Comparison of ENCODE assay signal across 2 cellular contexts in genomic region chr2:55761024-55761423, GRCh38.
TF ChIP-seq lines count a peak whose summit lies in the region.

No MANE protein-coding gene starts in this region.

TF ChIP-seq in A549, 52 proteins besides CTCF, POLR2A, EP300 and RAD21 (continued from another document):
- TF ChIP-seq, protein P1, sequence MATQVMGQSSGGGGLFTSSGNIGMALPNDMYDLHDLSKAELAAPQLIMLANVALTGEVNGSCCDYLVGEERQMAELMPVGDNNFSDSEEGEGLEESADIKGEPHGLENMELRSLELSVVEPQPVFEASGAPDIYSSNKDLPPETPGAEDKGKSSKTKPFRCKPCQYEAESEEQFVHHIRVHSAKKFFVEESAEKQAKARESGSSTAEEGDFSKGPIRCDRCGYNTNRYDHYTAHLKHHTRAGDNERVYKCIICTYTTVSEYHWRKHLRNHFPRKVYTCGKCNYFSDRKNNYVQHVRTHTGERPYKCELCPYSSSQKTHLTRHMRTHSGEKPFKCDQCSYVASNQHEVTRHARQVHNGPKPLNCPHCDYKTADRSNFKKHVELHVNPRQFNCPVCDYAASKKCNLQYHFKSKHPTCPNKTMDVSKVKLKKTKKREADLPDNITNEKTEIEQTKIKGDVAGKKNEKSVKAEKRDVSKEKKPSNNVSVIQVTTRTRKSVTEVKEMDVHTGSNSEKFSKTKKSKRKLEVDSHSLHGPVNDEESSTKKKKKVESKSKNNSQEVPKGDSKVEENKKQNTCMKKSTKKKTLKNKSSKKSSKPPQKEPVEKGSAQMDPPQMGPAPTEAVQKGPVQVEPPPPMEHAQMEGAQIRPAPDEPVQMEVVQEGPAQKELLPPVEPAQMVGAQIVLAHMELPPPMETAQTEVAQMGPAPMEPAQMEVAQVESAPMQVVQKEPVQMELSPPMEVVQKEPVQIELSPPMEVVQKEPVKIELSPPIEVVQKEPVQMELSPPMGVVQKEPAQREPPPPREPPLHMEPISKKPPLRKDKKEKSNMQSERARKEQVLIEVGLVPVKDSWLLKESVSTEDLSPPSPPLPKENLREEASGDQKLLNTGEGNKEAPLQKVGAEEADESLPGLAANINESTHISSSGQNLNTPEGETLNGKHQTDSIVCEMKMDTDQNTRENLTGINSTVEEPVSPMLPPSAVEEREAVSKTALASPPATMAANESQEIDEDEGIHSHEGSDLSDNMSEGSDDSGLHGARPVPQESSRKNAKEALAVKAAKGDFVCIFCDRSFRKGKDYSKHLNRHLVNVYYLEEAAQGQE (IDR thresholded peaks at IDR 0.05) = no peak
- TF ChIP-seq, protein P2, sequence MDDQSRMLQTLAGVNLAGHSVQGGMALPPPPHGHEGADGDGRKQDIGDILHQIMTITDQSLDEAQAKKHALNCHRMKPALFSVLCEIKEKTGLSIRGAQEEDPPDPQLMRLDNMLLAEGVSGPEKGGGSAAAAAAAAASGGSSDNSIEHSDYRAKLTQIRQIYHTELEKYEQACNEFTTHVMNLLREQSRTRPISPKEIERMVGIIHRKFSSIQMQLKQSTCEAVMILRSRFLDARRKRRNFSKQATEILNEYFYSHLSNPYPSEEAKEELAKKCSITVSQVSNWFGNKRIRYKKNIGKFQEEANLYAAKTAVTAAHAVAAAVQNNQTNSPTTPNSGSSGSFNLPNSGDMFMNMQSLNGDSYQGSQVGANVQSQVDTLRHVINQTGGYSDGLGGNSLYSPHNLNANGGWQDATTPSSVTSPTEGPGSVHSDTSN (IDR thresholded peaks at IDR 0.05) = no peak
- TF ChIP-seq KDM1A (IDR thresholded peaks at IDR 0.05; ENCODE audit: low read depth) (no peak), CHD4 (IDR thresholded peaks at IDR 0.05; ENCODE audit: borderline replicate concordance) (no peak)

TF ChIP-seq in WTC11, 78 proteins besides CTCF, POLR2A, EP300 and RAD21 (continued from another document):
- TF ChIP-seq, protein P3, sequence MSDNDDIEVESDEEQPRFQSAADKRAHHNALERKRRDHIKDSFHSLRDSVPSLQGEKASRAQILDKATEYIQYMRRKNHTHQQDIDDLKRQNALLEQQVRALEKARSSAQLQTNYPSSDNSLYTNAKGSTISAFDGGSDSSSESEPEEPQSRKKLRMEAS (CRISPR knock-in tag; IDR thresholded peaks at IDR 0.05) = no peak
- TF ChIP-seq PRDM15 (CRISPR knock-in tag; IDR thresholded peaks at IDR 0.05) (no peak), TEAD1 (CRISPR knock-in tag; IDR thresholded peaks at IDR 0.05) (no peak), ZNF532 (CRISPR knock-in tag; IDR thresholded peaks at IDR 0.05; ENCODE audit: borderline replicate concordance) (no peak), ZNF396 (CRISPR knock-in tag; IDR thresholded peaks at IDR 0.05; ENCODE audit: borderline replicate concordance) (no peak)
TF ChIP-seq in WTC11: peak in this region for 0.
